In the genomic region with DNA sequence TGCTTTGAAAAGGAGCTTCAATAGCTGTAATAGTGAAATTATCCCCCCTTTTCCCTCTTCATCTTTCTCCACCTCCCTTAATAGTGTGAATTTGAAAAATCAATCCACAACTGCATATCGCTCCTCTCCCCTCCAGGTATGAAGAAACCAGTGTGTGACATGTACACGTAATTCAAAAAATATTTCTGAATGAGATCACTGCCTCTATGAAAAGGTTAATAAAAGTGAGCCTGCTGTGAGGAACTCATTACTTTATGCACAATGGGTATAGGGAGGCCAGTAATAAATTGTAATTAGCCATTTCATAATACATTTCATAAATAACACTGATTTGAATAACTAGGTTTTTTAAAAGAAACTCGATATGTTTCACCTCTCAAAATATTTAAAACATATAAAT, we compare ENCODE assay signal across 28 cellular contexts.
"Had no signal": no experiment of that assay in that cellular context is flagged by ENCODE, and none has a peak within 500 bp of the region (broad histone marks: within the 10 kb centered on the region; RNA-seq: fewer than 3 reads in every experiment).

No MANE protein-coding gene starts in this region.

- H3K4me3 ChIP-seq: esophagus muscularis mucosa, left lung, lung, mucosa of descending colon, stomach, thyroid gland, upper lobe of right lung had no signal

- H3K4me1 Mint-ChIP-seq: activated CD4-positive, alpha-beta memory T cell treated with anti-CD3 and anti-CD28 coated beads, Interleukin-2, amount 10 ng/mL, durations not matched to agents 7 days and 5 days; activated CD4-positive, alpha-beta T cell treated with anti-CD3 and anti-CD28 coated beads, Interleukin-2, amount 10 ng/mL, durations not matched to agents 24 days and 14 days; activated naive CD4-positive, alpha-beta T cell treated with anti-CD3 and anti-CD28 coated beads, Interleukin-2, amount 10 ng/mL, durations not matched to agents 7 days and 5 days; central memory CD8-positive, alpha-beta T cell; nephron; stimulated activated naive B cell treated with anti-CD40 and anti-IgM and Interleukin-4, amounts not matched to agents 10 μg/mL and 1 μg/mL and 100 μg/mL, for 72 hours had no signal

- H3K4me1 ChIP-seq: esophagus muscularis mucosa, left lung, stomach, thyroid gland, upper lobe of right lung had no signal

- H3K36me3 ChIP-seq: esophagus muscularis mucosa, left lung, stomach, thyroid gland, upper lobe of right lung, WERI-Rb-1 had no signal

- H3K36me3 Mint-ChIP-seq: activated naive CD4-positive, alpha-beta T cell treated with anti-CD3 and anti-CD28 coated beads, Interleukin-2, amount 10 ng/mL, durations not matched to agents 7 days and 5 days; stimulated activated naive B cell treated with anti-CD40 and anti-IgM and Interleukin-4, amounts not matched to agents 10 μg/mL and 1 μg/mL and 100 μg/mL, for 72 hours had no signal

- H3K9me3 Mint-ChIP-seq: activated CD4-positive, alpha-beta memory T cell treated with anti-CD3 and anti-CD28 coated beads, Interleukin-2, amount 10 ng/mL, durations not matched to agents 7 days and 5 days; activated CD4-positive, alpha-beta T cell treated with anti-CD3 and anti-CD28 coated beads, Interleukin-2, amount 10 ng/mL, durations not matched to agents 24 days and 14 days; dendritic cell treated with granulocyte-macrophage colony-stimulating factor and Interleukin-4, amounts not matched to agents 40 ng/mL and 50 ng/mL, for 4 days; endodermal cell; nephron; stimulated activated naive B cell treated with anti-CD40 and anti-IgM and Interleukin-4, amounts not matched to agents 10 μg/mL and 1 μg/mL and 100 μg/mL, for 72 hours; T-helper 1 cell treated with Interleukin-12 subunit alpha and Interleukin-12 subunit beta and Interleukin-4 antibody, amounts not matched to agents 30 μg/mL and 1 μg/mL, for 36 hours had no signal

- H3K27me3 ChIP-seq: esophagus muscularis mucosa, left lung, stomach, thyroid gland, upper lobe of right lung had no signal

- H3K9me3 ChIP-seq: esophagus muscularis mucosa, left lung, mucosa of descending colon, stomach, thyroid gland, upper lobe of right lung had no signal

- ATAC-seq: activated CD4-positive, CD25-positive, alpha-beta regulatory T cell treated with anti-CD3 and anti-CD28 coated beads, Interleukin-2, amount 50 U/mL, for 24 hours; left lung; mucosa of descending colon; right cardiac atrium; stimulated activated naive B cell treated with anti-CD40 and anti-IgM and Interleukin-4, amounts not matched to agents 10 μg/mL and 1 μg/mL and 100 μg/mL, for 72 hours; upper lobe of right lung had no signal

- H3K4me3 Mint-ChIP-seq: activated CD4-positive, alpha-beta memory T cell treated with anti-CD3 and anti-CD28 coated beads, Interleukin-2, amount 10 ng/mL, durations not matched to agents 7 days and 5 days; activated CD4-positive, alpha-beta T cell treated with anti-CD3 and anti-CD28 coated beads, Interleukin-2, amount 10 ng/mL, durations not matched to agents 24 days and 14 days; activated naive CD4-positive, alpha-beta T cell treated with anti-CD3 and anti-CD28 coated beads, Interleukin-2, amount 10 ng/mL, durations not matched to agents 7 days and 5 days; activated T-cell treated with anti-CD3 and anti-CD28 coated beads, Interleukin-2, amount 50 U/mL, for 24 hours; central memory CD8-positive, alpha-beta T cell; dendritic cell treated with granulocyte-macrophage colony-stimulating factor and Interleukin-4, amounts not matched to agents 40 ng/mL and 50 ng/mL, for 4 days; endodermal cell; nephron; stimulated activated naive B cell treated with anti-CD40 and anti-IgM and Interleukin-4, amounts not matched to agents 10 μg/mL and 1 μg/mL and 100 μg/mL, for 72 hours; T-helper 1 cell treated with Interleukin-12 subunit alpha and Interleukin-12 subunit beta and Interleukin-4 antibody, amounts not matched to agents 30 μg/mL and 1 μg/mL, for 36 hours had no signal

- H3K27ac ChIP-seq: esophagus muscularis mucosa, left lung, stomach, thyroid gland, upper lobe of right lung, WERI-Rb-1 had no signal

- DNase-seq: activated CD4-positive, alpha-beta memory T cell treated with anti-CD3 and anti-CD28 coated beads, Interleukin-2, amount 10 ng/mL, durations not matched to agents 7 days and 5 days; activated CD4-positive, alpha-beta T cell treated with anti-CD3 and anti-CD28 coated beads, Interleukin-2, amount 10 ng/mL, durations not matched to agents 24 days and 14 days; activated CD8-positive, alpha-beta memory T cell treated with anti-CD3 and anti-CD28 coated beads, Interleukin-2, amount 50 U/mL, for 48 hours; activated gamma-delta T cell; activated naive CD4-positive, alpha-beta T cell treated with anti-CD3 and anti-CD28 coated beads, Interleukin-2, amount 10 ng/mL, durations not matched to agents 7 days and 5 days; activated T-cell treated with anti-CD3 and anti-CD28 coated beads, Interleukin-2, amount 50 U/mL, for 24 hours; amygdala; endodermal cell; foreskin melanocyte; left lung; mucosa of descending colon; posterior cingulate gyrus; right cardiac atrium; stimulated activated CD4-positive, alpha-beta T cell treated with anti-CD3 and anti-CD28 coated beads, Interleukin-15, amount 100 ng/mL, for 24 hours; stimulated activated CD4-positive, alpha-beta T cell treated with anti-CD3 and anti-CD28 coated beads, Interleukin-2, amount 100 ng/mL, for 24 hours; stimulated activated naive B cell treated with anti-CD40 and anti-IgM and Interleukin-4, amounts not matched to agents 10 μg/mL and 1 μg/mL and 100 μg/mL, for 72 hours; stomach; T-helper 9 cell; thyroid gland; upper lobe of right lung; WERI-Rb-1 had no signal

- H3K27ac Mint-ChIP-seq: activated CD4-positive, alpha-beta memory T cell treated with anti-CD3 and anti-CD28 coated beads, Interleukin-2, amount 10 ng/mL, durations not matched to agents 7 days and 5 days; activated CD4-positive, alpha-beta T cell treated with anti-CD3 and anti-CD28 coated beads, Interleukin-2, amount 10 ng/mL, durations not matched to agents 24 days and 14 days; activated naive CD4-positive, alpha-beta T cell treated with anti-CD3 and anti-CD28 coated beads, Interleukin-2, amount 10 ng/mL, durations not matched to agents 7 days and 5 days; activated T-cell treated with anti-CD3 and anti-CD28 coated beads, Interleukin-2, amount 50 U/mL, for 24 hours; dendritic cell treated with granulocyte-macrophage colony-stimulating factor and Interleukin-4, amounts not matched to agents 40 ng/mL and 50 ng/mL, for 4 days; endodermal cell; nephron; stimulated activated naive B cell treated with anti-CD40 and anti-IgM and Interleukin-4, amounts not matched to agents 10 μg/mL and 1 μg/mL and 100 μg/mL, for 72 hours; T-helper 1 cell treated with Interleukin-12 subunit alpha and Interleukin-12 subunit beta and Interleukin-4 antibody, amounts not matched to agents 30 μg/mL and 1 μg/mL, for 36 hours had no signal

- H3K27me3 Mint-ChIP-seq: activated CD4-positive, alpha-beta memory T cell treated with anti-CD3 and anti-CD28 coated beads, Interleukin-2, amount 10 ng/mL, durations not matched to agents 7 days and 5 days; activated CD4-positive, alpha-beta T cell treated with anti-CD3 and anti-CD28 coated beads, Interleukin-2, amount 10 ng/mL, durations not matched to agents 24 days and 14 days; activated naive CD4-positive, alpha-beta T cell treated with anti-CD3 and anti-CD28 coated beads, Interleukin-2, amount 10 ng/mL, durations not matched to agents 7 days and 5 days; activated T-cell treated with anti-CD3 and anti-CD28 coated beads, Interleukin-2, amount 50 U/mL, for 24 hours; central memory CD8-positive, alpha-beta T cell; dendritic cell treated with granulocyte-macrophage colony-stimulating factor and Interleukin-4, amounts not matched to agents 40 ng/mL and 50 ng/mL, for 4 days; stimulated activated naive B cell treated with anti-CD40 and anti-IgM and Interleukin-4, amounts not matched to agents 10 μg/mL and 1 μg/mL and 100 μg/mL, for 72 hours had no signal
